In genomic region chr2:102119255-102119654, GRCh38 we compare ENCODE assay signal across 13 cellular contexts. TPM values are rescaled to one million over a fixed set of nuclear protein-coding genes. Genes with fewer than 3 reads are reported as not detected.
A peak's percentile ranks its signal among the peaks of the same experiment; 100 is the strongest.
DNase-seq lines count a peak whose midpoint lies in the region; FAIRE-seq and TF ChIP-seq lines count a peak whose summit lies in the region.
"Had no signal": no experiment of that assay in that cellular context is flagged by ENCODE, and none has a peak within 500 bp of the region (broad histone marks: within the 10 kb centered on the region; RNA-seq: fewer than 3 reads in every experiment).

No MANE protein-coding gene starts in this region.

- 92% methylated on average over 1 of the region's 1 CpG for WGBS in suprapubic skin

- no peak overlapping the region for H3K27ac ChIP-seq in suprapubic skin

- no peak overlapping the region for H3K4me3 ChIP-seq in suprapubic skin

- TF ChIP-seq CTCF in nephron (IDR thresholded peaks at IDR 0.05; ENCODE audit: unreplicated experiment in 3 of 3) (no peak), suprapubic skin (IDR thresholded peaks at IDR 0.05) (no peak)

- no peaks in the 10 kb centered on the region for H3K9me3 Mint-ChIP-seq in nephron
- H3K9me3 Mint-ChIP-seq: CD8-positive, alpha-beta T cell; H9 had no signal

- FAIRE-seq in GM12892 (lab: Jason Lieb, UNC), result no peak

- no peaks in the 10 kb centered on the region for H3K27me3 ChIP-seq in suprapubic skin

- DNase-seq in LHCN-M2 (ENCODE audit: low read depth) (peak; percentile 67), fibroblast of peridontal ligament (ENCODE audit: extremely low read depth) (peak; percentile 62), cardiac septum (ENCODE audit: low spot score) (no peak), GM12892 (ENCODE audit: insufficient read length) (no peak), NCI-H1105 (lab: John Stamatoyannopoulos, UW) (no peak), suprapubic skin (ENCODE audit: low spot score in 2 of 2) (no peak)
- DNase-seq: CD8-positive, alpha-beta T cell; DMS79; H9; KBM-7; NCI-H524 treated with DMSO at 0.1 percent for 48 hours had no signal

- H3K27ac Mint-ChIP-seq in nephron, result peak overlapping the region in 2 of 3 experiments; percentile 50 to 57
- H3K27ac Mint-ChIP-seq: CD8-positive, alpha-beta T cell; H9 had no signal

- no peaks in the 10 kb centered on the region for H3K27me3 Mint-ChIP-seq in nephron (ENCODE audit: low read depth)

- H3K4me3 Mint-ChIP-seq in nephron, result no peak overlapping the region
- H3K4me3 Mint-ChIP-seq: CD8-positive, alpha-beta T cell; H9 had no signal

- no peaks in the 10 kb centered on the region for H3K36me3 ChIP-seq in suprapubic skin

- H3K36me3 Mint-ChIP-seq in nephron (ENCODE audit: low read depth), result no peaks in the 10 kb centered on the region
- H3K36me3 Mint-ChIP-seq: CD8-positive, alpha-beta T cell had no signal

- H3K9me3 ChIP-seq in suprapubic skin, result no peaks in the 10 kb centered on the region

- peaks cover 11% of the 10 kb centered on the region for H3K4me1 ChIP-seq in suprapubic skin

- TF ChIP-seq POLR2A in GM12892 (IDR thresholded peaks at IDR 0.05; ENCODE audit: low read depth, low read length) (no peak), suprapubic skin (IDR thresholded peaks at IDR 0.05) (no peak)

- intact Hi-C loops in cardiac septum (cut with DNase I), result loop anchor here (5.0 kb wide), 1 partner anchor 43 kb away; no protein-coding TSS in a partner anchor

- H3K4me1 Mint-ChIP-seq in nephron, result peaks cover 45% of the 10 kb centered on the region
- H3K4me1 Mint-ChIP-seq: H9 had no signal

- TF ChIP-seq EP300 in suprapubic skin (IDR thresholded peaks at IDR 0.05), result no peak

RNA-seq across cellular contexts. Expression of gene IL1R1, which starts 23.3 kb away (rescaled TPM):
- total RNA-seq in LHCN-M2 (2014; rRNA removed) (39.0 and 42.7 TPM in 2 replicates), cardiac septum (27.7 TPM), suprapubic skin (10 to 100 TPM; 52.1 to 90.0 (median 58.8) TPM)
- 7.7 TPM for polyA plus RNA-seq in LHCN-M2 (2012)
- polyA plus RNA-seq in GM12892 (2012; ENCODE audit: missing spikeins), result 0.40 TPM
- total RNA-seq: G401 had no signal

Comparison
In these comparisons a context has a peak if more than half of its experiments do, and no peak if none do; other contexts are left out.
1. DNase-seq: peak in LHCN-M2 (single experiment) and fibroblast of peridontal ligament (single experiment); none in cardiac septum (single experiment), GM12892 (single experiment), NCI-H1105 (single experiment) and suprapubic skin (0 of 2).